Comparison of ENCODE assay signal across 14 cellular contexts in the genomic region with DNA sequence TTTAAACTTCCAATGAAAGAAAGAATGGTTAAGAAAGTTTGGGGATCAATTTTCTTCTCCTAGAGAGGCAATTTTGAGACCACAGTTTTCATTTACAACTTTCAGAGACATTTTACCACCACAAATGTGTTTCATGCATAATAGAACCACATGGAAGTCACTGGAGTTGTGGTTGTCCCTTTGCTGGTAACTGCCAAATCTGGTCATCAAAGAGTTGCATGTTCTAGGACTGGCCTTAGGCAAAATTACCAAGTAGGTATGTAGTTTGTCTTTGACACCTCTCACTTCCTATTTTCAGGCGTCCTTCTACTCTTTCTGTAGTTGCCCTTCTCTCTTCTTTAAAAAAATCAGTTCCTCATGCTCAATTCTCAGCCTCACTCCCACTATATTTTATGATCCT. TPM values are rescaled to one million over a fixed set of nuclear protein-coding genes. Genes with fewer than 3 reads are reported as not detected.
A peak's percentile ranks its signal among the peaks of the same experiment; 100 is the strongest.
DNase-seq lines count a peak whose midpoint lies in the region; ATAC-seq and TF ChIP-seq lines count a peak whose summit lies in the region.
"Had no signal": no experiment of that assay in that cellular context is flagged by ENCODE, and none has a peak within 500 bp of the region (broad histone marks: within the 10 kb centered on the region; RNA-seq: fewer than 3 reads in every experiment).

No MANE protein-coding gene starts in this region.

- H3K4me3 ChIP-seq in GM06990 (replicated peaks; ENCODE audit: low read depth, low read length), result no peak overlapping the region
- H3K4me3 ChIP-seq in tibial artery, result no peak overlapping the region
- no peak overlapping the region for H3K4me3 ChIP-seq in thyroid gland (replicated peaks in 1 of 3)
- H3K4me3 ChIP-seq: skin epidermis, transverse colon had no signal

- WGBS in thyroid gland, 2 donors, result 91 to 93% methylated on average over 1 of the region's 1 CpG

- no peaks in the 10 kb centered on the region for H3K36me3 Mint-ChIP-seq in activated CD8-positive, alpha-beta T cell treated with anti-CD3 and anti-CD28 coated beads for 36 hours (ENCODE audit: low read depth)
- H3K36me3 Mint-ChIP-seq: activated naive CD4-positive, alpha-beta T cell treated with anti-CD3 and anti-CD28 coated beads, Interleukin-2, amount 50 U/mL, for 24 hours had no signal

- H3K4me3 Mint-ChIP-seq in activated CD8-positive, alpha-beta T cell treated with anti-CD3 and anti-CD28 coated beads for 36 hours, result no peak overlapping the region
- H3K4me3 Mint-ChIP-seq: activated naive CD4-positive, alpha-beta T cell treated with anti-CD3 and anti-CD28 coated beads, Interleukin-2, amount 50 U/mL, for 24 hours had no signal

- TF ChIP-seq CTCF in GM06990 (IDR thresholded peaks at IDR 0.05; ENCODE audit: insufficient read depth, low read length, poor library complexity, severe bottlenecking), result no peak
- no peak for TF ChIP-seq CTCF in activated CD8-positive, alpha-beta T cell treated with anti-CD3 and anti-CD28 coated beads for 36 hours (IDR thresholded peaks at IDR 0.05)
- no peak for TF ChIP-seq CTCF in tibial artery (IDR thresholded peaks at IDR 0.05)
- TF ChIP-seq CTCF in thyroid gland (IDR thresholded peaks at IDR 0.05), result no peak

- ATAC-seq in GM19372 (IDR thresholded peaks at IDR 0.05; ENCODE audit: low read depth, unreplicated experiment), result peak; percentile 80
- peak; percentile 60 for ATAC-seq in HG02610 (IDR thresholded peaks at IDR 0.05; ENCODE audit: unreplicated experiment)
- ATAC-seq in HG03196 (IDR thresholded peaks at IDR 0.05; ENCODE audit: unreplicated experiment), result peak; percentile 60
- no peak for ATAC-seq in activated CD8-positive, alpha-beta T cell treated with anti-CD3 and anti-CD28 coated beads for 36 hours
- ATAC-seq: HCT116 had no signal

- H3K4me1 ChIP-seq in tibial artery (peaks cover 0 to 11% (median 4%) of the 10 kb centered on the region in 4 donors), thyroid gland (peaks cover 0 to 3% of the 10 kb centered on the region in 2 donors)

- H3K9me3 Mint-ChIP-seq in activated CD8-positive, alpha-beta T cell treated with anti-CD3 and anti-CD28 coated beads for 36 hours, result peaks cover 5% of the 10 kb centered on the region
- H3K9me3 Mint-ChIP-seq: activated naive CD4-positive, alpha-beta T cell treated with anti-CD3 and anti-CD28 coated beads, Interleukin-2, amount 50 U/mL, for 24 hours had no signal

- intact Hi-C loops in activated CD8-positive, alpha-beta T cell treated with anti-CD3 and anti-CD28 coated beads for 36 hours (cut with micrococcal nuclease), result no loop called here
- intact Hi-C loops in tibial artery (cut with DNase I; ENCODE audit: low total_unique reads), result no loop called here
- intact Hi-C loops in thyroid gland (cut with DNase I), result no loop called here

- CTCF ChIA-PET in activated CD8-positive, alpha-beta T cell treated with anti-CD3 and anti-CD28 coated beads for 36 hours (lab: Charles Lee), result no interaction called here

- H3K27me3 ChIP-seq in GM06990 (replicated peaks; ENCODE audit: control insufficient read depth, insufficient read depth, low read length) (no peaks in the 10 kb centered on the region), tibial artery (no peaks in the 10 kb centered on the region), thyroid gland (no peaks in the 10 kb centered on the region)
- H3K27me3 ChIP-seq: transverse colon had no signal

- TF ChIP-seq POLR2A in thyroid gland (IDR thresholded peaks at IDR 0.05), result no peak

- no peak overlapping the region for H3K27ac Mint-ChIP-seq in activated CD8-positive, alpha-beta T cell treated with anti-CD3 and anti-CD28 coated beads for 36 hours
- H3K27ac Mint-ChIP-seq: activated naive CD4-positive, alpha-beta T cell treated with anti-CD3 and anti-CD28 coated beads, Interleukin-2, amount 50 U/mL, for 24 hours had no signal

- peaks cover 6% of the 10 kb centered on the region for H3K4me1 Mint-ChIP-seq in activated CD8-positive, alpha-beta T cell treated with anti-CD3 and anti-CD28 coated beads for 36 hours (ENCODE audit: low read depth)

- no peaks in the 10 kb centered on the region for H3K27me3 Mint-ChIP-seq in activated CD8-positive, alpha-beta T cell treated with anti-CD3 and anti-CD28 coated beads for 36 hours
- H3K27me3 Mint-ChIP-seq: activated naive CD4-positive, alpha-beta T cell treated with anti-CD3 and anti-CD28 coated beads, Interleukin-2, amount 50 U/mL, for 24 hours had no signal

- POLR2A ChIA-PET in activated CD8-positive, alpha-beta T cell treated with anti-CD3 and anti-CD28 coated beads for 36 hours (lab: Charles Lee), result no interaction called here

- H3K9me3 ChIP-seq in tibial artery (no peaks in the 10 kb centered on the region), thyroid gland (no peaks in the 10 kb centered on the region)
- H3K9me3 ChIP-seq: transverse colon had no signal

- peak; percentile 51 for DNase-seq in GM06990 (ENCODE audit: extremely low read depth, insufficient read length)
- DNase-seq in activated CD8-positive, alpha-beta T cell treated with anti-CD3 and anti-CD28 coated beads for 36 hours, result no peak
- no peak for DNase-seq in AG20443 (ENCODE audit: low spot score)
- DNase-seq in tibial artery, result no peak
- DNase-seq in thyroid gland, result no peak
- DNase-seq: Calu3, transverse colon had no signal

- H3K27ac ChIP-seq in tibial artery (no peak overlapping the region), thyroid gland (no peak overlapping the region)
- H3K27ac ChIP-seq: KMS-11, skin epidermis, transverse colon had no signal

- H3K36me3 ChIP-seq in GM06990 (ENCODE audit: control insufficient read depth, insufficient read depth, low read length) (no peaks in the 10 kb centered on the region), tibial artery (no peaks in the 10 kb centered on the region), thyroid gland (no peaks in the 10 kb centered on the region)
- H3K36me3 ChIP-seq: transverse colon had no signal

RNA-seq across cellular contexts. Expression of a gene that starts 54.3 kb away (rescaled TPM):
- total RNA-seq in activated CD8-positive, alpha-beta T cell treated with anti-CD3 and anti-CD28 coated beads for 36 hours, result 10 to 100 TPM; 53.6 to 61.1 TPM
- 10 to 100 TPM; 35.9 to 44.6 (median 43.0) TPM for total RNA-seq in thyroid gland
